Comparison of ENCODE assay signal across 8 cellular contexts in the genomic region with DNA sequence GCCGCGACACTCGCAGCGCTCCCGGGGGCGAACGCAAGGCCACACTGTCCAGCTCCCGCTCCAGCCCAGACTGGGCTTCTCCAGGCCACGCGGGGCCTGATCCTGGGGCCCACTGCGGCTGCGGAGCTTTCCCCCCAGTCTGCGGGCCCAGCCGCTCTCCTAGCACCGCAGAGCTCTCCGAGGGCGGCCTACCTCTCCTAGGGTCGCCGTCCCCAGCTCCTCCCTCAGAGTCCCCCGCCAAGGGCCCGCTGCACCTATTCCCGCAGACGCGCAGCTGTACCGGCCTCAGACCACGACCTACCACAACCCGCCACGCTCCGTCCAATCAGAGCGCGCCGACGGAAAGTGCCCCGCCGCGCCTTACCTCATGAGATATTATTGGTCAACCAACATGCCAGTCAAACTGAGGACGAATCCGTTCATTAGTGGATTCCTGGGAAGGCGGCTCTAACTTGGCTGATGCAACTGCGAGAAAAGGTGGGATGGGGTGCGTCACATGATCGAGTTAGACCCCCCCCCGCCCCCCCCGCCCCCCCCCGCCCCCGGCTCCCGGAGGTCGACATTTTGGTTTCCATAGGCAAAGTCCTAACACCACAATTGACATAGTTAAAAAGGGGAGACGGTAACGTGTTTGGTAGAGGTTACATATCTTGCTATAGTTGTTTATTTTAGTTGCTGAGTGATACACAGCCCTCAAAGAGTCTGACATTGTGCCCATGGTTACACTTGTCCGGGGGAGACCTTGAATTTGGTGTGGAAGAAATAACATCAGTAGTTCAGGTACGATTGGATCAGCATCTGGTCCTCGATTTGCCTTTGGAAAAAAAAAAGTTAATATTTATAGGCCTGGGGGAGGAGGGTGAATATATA.
DNase-seq lines count a peak whose midpoint lies in the region; ATAC-seq and TF ChIP-seq lines count a peak whose summit lies in the region.

A gene (minus strand): TSS at position 278 of the 870 bp plus-strand sequence. CDS start 6,743 bp downstream, outside the sequence.

- peak; percentile 97 for ATAC-seq in HG03196 (IDR thresholded peaks at IDR 0.05; ENCODE audit: unreplicated experiment)

- DNase-seq in AG08395 (ENCODE audit: low spot score) (peak; percentile 99), NCI-H345 (lab: John Stamatoyannopoulos, UW) (peak; percentile 99), inferior parietal cortex (ENCODE audit: extremely low spot score) (peak; percentile 100)
- peak; percentile 80 to 87 (median 82) for DNase-seq in activated CD4-positive, CD25-positive, alpha-beta regulatory T cell (lab: John Stamatoyannopoulos, UW)
- DNase-seq in central memory CD4-positive, alpha-beta T cell, result peak; percentile 97
- peak; percentile 91 to 92 for DNase-seq in stimulated activated CD4-positive, alpha-beta T cell treated with anti-CD3 and anti-CD28 coated beads, Interleukin-12 subunit alpha, Interleukin-12 subunit beta, amount 100 ng/mL, for 24 hours (ENCODE audit: low read depth in 2 of 2)

- peak; percentile 95 for TF ChIP-seq POLR2A in GM18951 (IDR thresholded peaks at IDR 0.05; ENCODE audit: extremely low read depth, insufficient read depth, insufficient read length)

- in situ Hi-C loops in GM18951 (cut with MboI; ENCODE audit: low sequenced_read_pairs, unreplicated experiment), result no loop called here

Comparison
In these comparisons a context has a peak if more than half of its experiments do, and no peak if none do; other contexts are left out.
1. Peak in every context shown above with its lines: DNase-seq and ATAC-seq.